In genomic region chr19:1354496-1355257, GRCh38 we compare ENCODE assay signal across 1 cellular context.
TF ChIP-seq lines count a peak whose summit lies in the region.

No MANE protein-coding gene starts in this region.

TF ChIP-seq in HepG2, 621 proteins besides CTCF, POLR2A, EP300 and RAD21 (continued from another document and continues in another):
- TF ChIP-seq ATF6 (CRISPR knock-in tag; conservative IDR thresholded peaks at IDR 0.05): no peak
- 0 out of 2 replicates have a peak, but pooled peaks have one; percentile 22 for TF ChIP-seq CBFB (CRISPR knock-in tag; IDR thresholded peaks at IDR 0.05)
- TF ChIP-seq ZBTB7B (CRISPR knock-in tag; IDR thresholded peaks at IDR 0.05): 0 out of 2 replicates have a peak, but pooled peaks have one; percentile 46
- no peak for TF ChIP-seq MTA3 (CRISPR knock-in tag; IDR thresholded peaks at IDR 0.05)
- TF ChIP-seq KDM3A (CRISPR knock-in tag; IDR thresholded peaks at IDR 0.05; ENCODE audit: low read depth): no peak
- TF ChIP-seq BHLHE40 (IDR thresholded peaks at IDR 0.05; ENCODE audit: low read length): no peak
- peak; percentile 36 for TF ChIP-seq ZBTB25 (CRISPR knock-in tag; IDR thresholded peaks at IDR 0.05)
- 0 out of 2 replicates have a peak, but pooled peaks have one; percentile 26 for TF ChIP-seq MAZ (IDR thresholded peaks at IDR 0.05; ENCODE audit: borderline replicate concordance, low read depth, low read length)
- peak; percentile 25; the same call in 1 of the 2 replicates for TF ChIP-seq MAZ (CRISPR knock-in tag; IDR thresholded peaks at IDR 0.05; ENCODE audit: low read depth)
- TF ChIP-seq NFYB (CRISPR knock-in tag; IDR thresholded peaks at IDR 0.05): peak; percentile 63
- peak; percentile 45; the same call in 1 of the 2 replicates for TF ChIP-seq ZNF891 (CRISPR knock-in tag; IDR thresholded peaks at IDR 0.05)
- peak; percentile 59 for TF ChIP-seq GABPA (IDR thresholded peaks at IDR 0.05; ENCODE audit: low read depth, low read length)
- TF ChIP-seq GABPA (CRISPR knock-in tag; IDR thresholded peaks at IDR 0.05; ENCODE audit: low read depth): peak; percentile 49
- no peak for TF ChIP-seq WIZ (CRISPR knock-in tag; IDR thresholded peaks at IDR 0.05)
- TF ChIP-seq FOXA3 (CRISPR knock-in tag; IDR thresholded peaks at IDR 0.05): peak; percentile 10; the same call in 1 of the 2 replicates
- TF ChIP-seq ZNF510 (CRISPR knock-in tag; IDR thresholded peaks at IDR 0.05; ENCODE audit: low read depth): 0 out of 2 replicates have a peak, but pooled peaks have one; percentile 29
- TF ChIP-seq PLSCR1 (CRISPR knock-in tag; IDR thresholded peaks at IDR 0.05; ENCODE audit: borderline replicate concordance): no peak
- TF ChIP-seq ZNF317 (CRISPR knock-in tag; IDR thresholded peaks at IDR 0.05): 0 out of 2 replicates have a peak, but pooled peaks have one; percentile 47
- TF ChIP-seq ARID2 (CRISPR knock-in tag; IDR thresholded peaks at IDR 0.05; ENCODE audit: borderline replicate concordance): peak; percentile 56; the same call in 1 of the 2 replicates
- TF ChIP-seq PHF8 (CRISPR knock-in tag; IDR thresholded peaks at IDR 0.05): peak; percentile 71
- TF ChIP-seq MTF1 (CRISPR knock-in tag; IDR thresholded peaks at IDR 0.05): no peak
- TF ChIP-seq KAT8 (CRISPR knock-in tag; IDR thresholded peaks at IDR 0.05): peak; percentile 67
- TF ChIP-seq YEATS4 (CRISPR knock-in tag; IDR thresholded peaks at IDR 0.05; ENCODE audit: borderline replicate concordance): peak; percentile 78; the same call in 1 of the 2 replicates
- TF ChIP-seq ZNF547 (CRISPR knock-in tag; IDR thresholded peaks at IDR 0.05): peak; percentile 79
- 0 out of 2 replicates have a peak, but pooled peaks have one; percentile 22 for TF ChIP-seq BCL6 (CRISPR knock-in tag; IDR thresholded peaks at IDR 0.05)
- TF ChIP-seq GPN1 (CRISPR knock-in tag; IDR thresholded peaks at IDR 0.05; ENCODE audit: borderline replicate concordance): 0 out of 2 replicates have a peak, but pooled peaks have one; percentile 47
- TF ChIP-seq TEAD3 (CRISPR knock-in tag; optimal IDR thresholded peaks at IDR 0.05; ENCODE audit: borderline replicate concordance): peak; percentile 26
- TF ChIP-seq ZNF138 (CRISPR knock-in tag; IDR thresholded peaks at IDR 0.05; ENCODE audit: low read depth): no peak; the same call in 1 of the 2 replicates
- TF ChIP-seq KLF9 (CRISPR knock-in tag; IDR thresholded peaks at IDR 0.05; ENCODE audit: low read depth): 0 out of 2 replicates have a peak, but pooled peaks have one; percentile 35
- TF ChIP-seq NFE2 (CRISPR knock-in tag; IDR thresholded peaks at IDR 0.05): no peak
- no peak for TF ChIP-seq JUNB (CRISPR knock-in tag; IDR thresholded peaks at IDR 0.05; ENCODE audit: borderline replicate concordance)
- TF ChIP-seq MEIS1 (CRISPR knock-in tag; IDR thresholded peaks at IDR 0.05; ENCODE audit: borderline replicate concordance): 0 out of 2 replicates have a peak, but pooled peaks have one; percentile 43
- TF ChIP-seq ARNTL (CRISPR knock-in tag; IDR thresholded peaks at IDR 0.05): peak; percentile 64; the same call in 1 of the 2 replicates
- TF ChIP-seq ZNF33A (CRISPR knock-in tag; IDR thresholded peaks at IDR 0.05; ENCODE audit: borderline replicate concordance): 0 out of 2 replicates have a peak, but pooled peaks have one; percentile 54
- TF ChIP-seq ZNF274 (CRISPR knock-in tag; IDR thresholded peaks at IDR 0.05): 0 out of 2 replicates have a peak, but pooled peaks have one; percentile 62
- TF ChIP-seq IKZF5 (CRISPR knock-in tag; IDR thresholded peaks at IDR 0.05): peak; percentile 37; the same call in 1 of the 2 replicates
- TF ChIP-seq ZGPAT (CRISPR knock-in tag; IDR thresholded peaks at IDR 0.05): peak; percentile 72; the same call in 1 of the 2 replicates
- TF ChIP-seq MAFF (IDR thresholded peaks at IDR 0.05; ENCODE audit: low read depth, low read length): no peak
- peak; percentile 78; the same call in 1 of the 2 replicates for TF ChIP-seq SALL2 (CRISPR knock-in tag; IDR thresholded peaks at IDR 0.05)
- TF ChIP-seq MTERF4 (CRISPR knock-in tag; IDR thresholded peaks at IDR 0.05): peak; percentile 90
- 0 out of 2 replicates have a peak, but pooled peaks have one; percentile 46 for TF ChIP-seq HOXD1 (CRISPR knock-in tag; IDR thresholded peaks at IDR 0.05)
- no peak for TF ChIP-seq IRF9 (CRISPR knock-in tag; IDR thresholded peaks at IDR 0.05; ENCODE audit: borderline replicate concordance)
- no peak for TF ChIP-seq PRDM4 (CRISPR knock-in tag; IDR thresholded peaks at IDR 0.05; ENCODE audit: borderline replicate concordance)
- TF ChIP-seq KLF11 (CRISPR knock-in tag; IDR thresholded peaks at IDR 0.05): 0 out of 2 replicates have a peak, but pooled peaks have one; percentile 18
- TF ChIP-seq ELF3 (CRISPR knock-in tag; IDR thresholded peaks at IDR 0.05): peak; percentile 25; the same call in 1 of the 2 replicates
- TF ChIP-seq FOXK2 (IDR thresholded peaks at IDR 0.05): no peak
- no peak for TF ChIP-seq ZNF781 (CRISPR knock-in tag; IDR thresholded peaks at IDR 0.05; ENCODE audit: borderline replicate concordance, not compliant biosample characterization)
- no peak for TF ChIP-seq SRSF9 (IDR thresholded peaks at IDR 0.05; ENCODE audit: borderline replicate concordance, insufficient read depth, low read depth, low read length, poor library complexity, severe bottlenecking)
- peak; percentile 30; the same call in 1 of the 2 replicates for TF ChIP-seq ARID5B (CRISPR knock-in tag; IDR thresholded peaks at IDR 0.05)
- TF ChIP-seq ZNF136 (CRISPR knock-in tag; IDR thresholded peaks at IDR 0.05; ENCODE audit: low read depth): no peak
- TF ChIP-seq NFYC (CRISPR knock-in tag; IDR thresholded peaks at IDR 0.05): peak; percentile 62
- 0 out of 2 replicates have a peak, but pooled peaks have one; percentile 18 for TF ChIP-seq ZNF546 (CRISPR knock-in tag; conservative IDR thresholded peaks at IDR 0.05)
- no peak for TF ChIP-seq MBD4 (IDR thresholded peaks at IDR 0.05; ENCODE audit: borderline replicate concordance, low read length)
- TF ChIP-seq ZIK1 (CRISPR knock-in tag; IDR thresholded peaks at IDR 0.05; ENCODE audit: borderline replicate concordance, low read depth): 0 out of 2 replicates have a peak, but pooled peaks have one; percentile 26
- TF ChIP-seq EZH2 (conservative IDR thresholded peaks at IDR 0.05; ENCODE audit: low read depth, low read length): no peak
